In genomic region chr3:25903371-25903770, GRCh38 we compare ENCODE assay signal across 17 cellular contexts.
"Had no signal": no experiment of that assay in that cellular context is flagged by ENCODE, and none has a peak within 500 bp of the region (broad histone marks: within the 10 kb centered on the region; RNA-seq: fewer than 3 reads in every experiment).

No MANE protein-coding gene starts in this region.

- H3K4me3 ChIP-seq: esophagus squamous epithelium, hepatocyte, psoas muscle, skin epidermis, stomach, testis, upper lobe of left lung had no signal

- FAIRE-seq: endothelial cell of umbilical vein had no signal

- DNase-seq: activated CD4-positive, alpha-beta T cell treated with anti-CD3 and anti-CD28 coated beads, Interleukin-2, amount 50 U/mL, for 48 hours; activated T-cell treated with anti-CD3 and anti-CD28 coated beads for 4 hours; effector CD8-positive, alpha-beta T cell; esophagus squamous epithelium; mesendoderm; naive thymus-derived CD4-positive, alpha-beta T cell; psoas muscle; right cardiac atrium; stimulated activated CD4-positive, alpha-beta T cell treated with anti-CD3 and anti-CD28 coated beads, Interleukin-4, amount 100 ng/mL, for 24 hours; stomach; T-helper 9 cell; testis; upper lobe of left lung had no signal

- H3K27me3 ChIP-seq: esophagus squamous epithelium, hepatocyte, stomach, testis, upper lobe of left lung had no signal

- H3K9me3 ChIP-seq: esophagus squamous epithelium, psoas muscle, stomach, testis, upper lobe of left lung had no signal

- H3K36me3 ChIP-seq: esophagus squamous epithelium, stomach, upper lobe of left lung had no signal

- ATAC-seq: naive thymus-derived CD4-positive, alpha-beta T cell; psoas muscle; stimulated activated effector memory CD8-positive, alpha-beta T cell treated with anti-CD3 and anti-CD28 coated beads, Interleukin-12 subunit alpha, Interleukin-12 subunit beta, amount 100 ng/mL, for 72 hours had no signal

- H3K4me1 ChIP-seq: esophagus squamous epithelium, psoas muscle, testis, upper lobe of left lung had no signal

- H3K4me2 ChIP-seq: hepatocyte had no signal

- H3K27ac ChIP-seq: esophagus squamous epithelium, hepatocyte, psoas muscle, skin epidermis, stomach, testis, upper lobe of left lung had no signal
